Comparison of ENCODE assay signal across 1 cellular context in the genomic region with DNA sequence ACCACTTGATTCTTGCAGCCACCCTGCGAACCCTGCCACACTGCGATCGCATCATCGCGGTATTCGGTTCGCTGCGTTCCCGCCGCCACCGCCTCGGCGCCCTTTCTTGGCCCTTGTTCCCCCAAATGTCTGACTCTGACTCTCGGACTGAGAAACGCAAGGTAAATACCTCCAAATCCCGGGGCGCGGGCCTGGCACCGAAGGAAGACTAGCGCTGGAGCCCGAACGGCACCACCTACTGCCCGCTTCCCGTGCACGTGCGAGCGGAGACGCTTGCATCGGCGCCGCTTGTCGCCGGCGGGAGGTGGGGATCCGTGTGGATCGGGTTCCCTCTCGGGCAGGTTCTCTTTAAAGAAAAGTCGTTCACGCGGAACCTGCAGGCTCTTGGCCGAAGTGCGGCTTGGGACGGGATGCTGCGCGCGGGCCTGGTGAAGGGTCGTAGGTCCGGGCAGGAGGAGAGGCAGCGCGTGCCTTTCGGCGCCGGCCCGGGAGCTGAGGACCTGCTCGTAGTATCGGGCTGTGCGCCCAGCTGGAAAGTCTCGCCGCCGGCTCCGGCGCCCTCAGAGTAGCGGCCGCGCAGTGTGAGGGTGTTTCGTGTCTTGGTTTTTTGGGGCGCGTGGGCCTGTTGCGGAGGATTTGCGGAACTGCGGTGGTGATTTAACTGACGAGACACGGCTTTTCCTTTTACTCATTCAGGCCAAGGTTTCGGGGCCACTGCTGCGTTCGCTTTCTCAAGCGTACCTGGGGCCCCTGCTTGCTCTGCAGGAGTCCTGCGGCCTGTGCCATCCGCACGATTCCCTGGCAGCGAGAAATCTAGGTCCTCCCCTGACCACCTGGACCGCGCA.
A peak's percentile ranks its signal among the peaks of the same experiment; 100 is the strongest.
TF ChIP-seq lines count a peak whose summit lies in the region.

No MANE protein-coding gene starts in this region.

TF ChIP-seq in K562, 482 proteins besides CTCF, POLR2A, EP300 and RAD21 (continued from another document and continues in another):
- TF ChIP-seq SIN3A (IDR thresholded peaks at IDR 0.05; ENCODE audit: borderline replicate concordance in 2 of 2, control insufficient read depth in 1 of 2, low read depth in 2 of 2, low read length in 2 of 2), result 0 out of 4 replicates have a peak, but pooled peaks have one; percentile 25 to 29
- TF ChIP-seq, protein P1, sequence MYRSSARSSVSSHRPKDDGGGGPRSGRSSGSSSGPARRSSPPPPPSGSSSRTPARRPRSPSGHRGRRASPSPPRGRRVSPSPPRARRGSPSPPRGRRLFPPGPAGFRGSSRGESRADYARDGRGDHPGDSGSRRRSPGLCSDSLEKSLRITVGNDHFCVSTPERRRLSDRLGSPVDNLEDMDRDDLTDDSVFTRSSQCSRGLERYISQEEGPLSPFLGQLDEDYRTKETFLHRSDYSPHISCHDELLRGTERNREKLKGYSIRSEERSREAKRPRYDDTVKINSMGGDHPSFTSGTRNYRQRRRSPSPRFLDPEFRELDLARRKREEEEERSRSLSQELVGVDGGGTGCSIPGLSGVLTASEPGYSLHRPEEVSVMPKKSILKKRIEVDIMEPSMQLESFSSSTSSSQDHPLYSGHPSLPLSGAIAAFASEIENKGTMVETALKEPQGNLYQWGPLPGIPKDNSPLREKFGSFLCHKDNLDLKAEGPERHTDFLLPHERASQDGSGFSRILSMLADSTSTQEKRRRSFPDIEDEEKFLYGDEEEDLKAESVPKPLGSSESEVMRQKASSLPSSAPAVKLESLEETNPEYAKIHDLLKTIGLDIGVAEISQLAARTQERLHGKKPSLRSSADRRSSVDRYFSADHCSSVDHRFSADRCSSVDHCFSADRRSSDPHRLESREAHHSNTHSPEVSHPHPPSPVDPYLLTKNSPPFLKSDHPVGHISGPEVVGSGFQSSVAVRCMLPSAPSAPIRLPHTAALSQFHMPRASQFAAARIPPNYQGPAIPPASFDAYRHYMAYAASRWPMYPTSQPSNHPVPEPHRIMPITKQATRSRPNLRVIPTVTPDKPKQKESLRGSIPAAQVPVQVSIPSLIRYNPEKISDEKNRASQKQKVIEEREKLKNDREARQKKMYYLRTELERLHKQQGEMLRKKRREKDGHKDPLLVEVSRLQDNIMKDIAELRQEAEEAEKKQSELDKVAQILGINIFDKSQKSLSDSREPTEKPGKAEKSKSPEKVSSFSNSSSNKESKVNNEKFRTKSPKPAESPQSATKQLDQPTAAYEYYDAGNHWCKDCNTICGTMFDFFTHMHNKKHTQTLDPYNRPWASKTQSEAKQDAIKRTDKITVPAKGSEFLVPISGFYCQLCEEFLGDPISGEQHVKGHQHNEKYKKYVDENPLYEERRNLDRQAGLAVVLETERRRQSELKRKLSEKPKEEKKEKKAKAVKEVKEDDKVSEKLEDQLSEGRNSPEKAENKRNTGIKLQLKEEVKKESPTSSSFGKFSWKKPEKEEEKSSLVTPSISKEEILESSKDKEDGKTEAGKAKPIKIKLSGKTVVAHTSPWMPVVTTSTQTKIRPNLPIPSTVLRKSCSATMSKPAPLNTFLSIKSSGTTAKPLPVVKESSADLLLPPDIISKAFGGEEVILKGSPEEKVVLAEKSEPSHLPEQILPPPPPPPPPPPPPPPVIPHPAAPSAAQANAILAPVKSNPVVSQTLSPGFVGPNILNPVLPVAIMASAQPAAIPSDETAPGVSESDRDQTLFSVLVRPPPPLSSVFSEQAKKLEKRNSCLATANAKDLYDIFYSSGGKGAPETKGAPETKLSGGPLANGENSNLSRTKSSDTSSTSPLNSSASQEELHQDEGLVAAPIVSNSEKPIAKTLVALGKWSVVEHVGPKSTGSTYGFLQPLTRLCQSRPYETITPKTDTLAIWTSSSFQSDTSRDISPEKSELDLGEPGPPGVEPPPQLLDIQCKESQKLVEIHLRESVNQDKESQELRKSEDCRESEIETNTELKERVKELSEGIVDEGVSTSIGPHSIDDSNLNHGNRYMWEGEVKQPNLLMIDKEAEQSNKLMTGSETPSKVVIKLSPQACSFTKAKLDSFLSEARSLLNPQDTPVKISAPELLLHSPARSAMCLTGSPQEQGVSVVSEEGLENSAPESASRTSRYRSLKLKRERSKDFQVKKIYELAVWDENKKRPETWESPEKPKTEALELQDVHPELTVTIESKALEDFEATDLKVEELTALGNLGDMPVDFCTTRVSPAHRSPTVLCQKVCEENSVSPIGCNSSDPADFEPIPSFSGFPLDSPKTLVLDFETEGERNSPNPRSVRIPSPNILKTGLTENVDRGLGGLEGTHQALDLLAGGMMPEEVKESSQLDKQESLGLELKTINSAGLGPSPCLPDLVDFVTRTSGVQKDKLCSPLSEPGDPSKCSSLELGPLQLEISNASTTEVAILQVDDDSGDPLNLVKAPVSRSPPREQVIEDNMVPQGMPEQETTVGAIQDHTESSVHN (IDR thresholded peaks at IDR 0.05; ENCODE audit: borderline replicate concordance in 1 of 2, low read depth in 1 of 2), result no peak
- peak in 1 of 2 experiments; percentile 77; a peak in 1 of 4 replicates for TF ChIP-seq FOXA3 (CRISPR knock-in tag; conservative IDR thresholded peaks at IDR 0.05 in 1 of 2, IDR thresholded peaks at IDR 0.05 in 1 of 2)
- TF ChIP-seq ZNF263 (CRISPR knock-in tag; IDR thresholded peaks at IDR 0.05; ENCODE audit: borderline replicate concordance), result 0 out of 2 replicates have a peak, but pooled peaks have one; percentile 24
- TF ChIP-seq BRD9 (IDR thresholded peaks at IDR 0.05; ENCODE audit: low read depth, partially characterized antibody), result no peak
- TF ChIP-seq, protein P2, sequence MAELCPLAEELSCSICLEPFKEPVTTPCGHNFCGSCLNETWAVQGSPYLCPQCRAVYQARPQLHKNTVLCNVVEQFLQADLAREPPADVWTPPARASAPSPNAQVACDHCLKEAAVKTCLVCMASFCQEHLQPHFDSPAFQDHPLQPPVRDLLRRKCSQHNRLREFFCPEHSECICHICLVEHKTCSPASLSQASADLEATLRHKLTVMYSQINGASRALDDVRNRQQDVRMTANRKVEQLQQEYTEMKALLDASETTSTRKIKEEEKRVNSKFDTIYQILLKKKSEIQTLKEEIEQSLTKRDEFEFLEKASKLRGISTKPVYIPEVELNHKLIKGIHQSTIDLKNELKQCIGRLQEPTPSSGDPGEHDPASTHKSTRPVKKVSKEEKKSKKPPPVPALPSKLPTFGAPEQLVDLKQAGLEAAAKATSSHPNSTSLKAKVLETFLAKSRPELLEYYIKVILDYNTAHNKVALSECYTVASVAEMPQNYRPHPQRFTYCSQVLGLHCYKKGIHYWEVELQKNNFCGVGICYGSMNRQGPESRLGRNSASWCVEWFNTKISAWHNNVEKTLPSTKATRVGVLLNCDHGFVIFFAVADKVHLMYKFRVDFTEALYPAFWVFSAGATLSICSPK (IDR thresholded peaks at IDR 0.05; ENCODE audit: borderline replicate concordance), result no peak
- TF ChIP-seq RBBP5 (IDR thresholded peaks at IDR 0.05; ENCODE audit: borderline replicate concordance, insufficient read depth, low read length, poor library complexity, severe bottlenecking), result peak; percentile 82
- TF ChIP-seq, protein P3, sequence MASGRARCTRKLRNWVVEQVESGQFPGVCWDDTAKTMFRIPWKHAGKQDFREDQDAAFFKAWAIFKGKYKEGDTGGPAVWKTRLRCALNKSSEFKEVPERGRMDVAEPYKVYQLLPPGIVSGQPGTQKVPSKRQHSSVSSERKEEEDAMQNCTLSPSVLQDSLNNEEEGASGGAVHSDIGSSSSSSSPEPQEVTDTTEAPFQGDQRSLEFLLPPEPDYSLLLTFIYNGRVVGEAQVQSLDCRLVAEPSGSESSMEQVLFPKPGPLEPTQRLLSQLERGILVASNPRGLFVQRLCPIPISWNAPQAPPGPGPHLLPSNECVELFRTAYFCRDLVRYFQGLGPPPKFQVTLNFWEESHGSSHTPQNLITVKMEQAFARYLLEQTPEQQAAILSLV (tag; IDR thresholded peaks at IDR 0.05), result no peak
- TF ChIP-seq RBM15 (IDR thresholded peaks at IDR 0.05; ENCODE audit: insufficient read depth, low read length), result no peak
- no peak for TF ChIP-seq JUN (IDR thresholded peaks at IDR 0.05; ENCODE audit: borderline replicate concordance, low read depth, low read length)
- no peak for TF ChIP-seq JUN (CRISPR knock-in tag; IDR thresholded peaks at IDR 0.05; ENCODE audit: borderline replicate concordance)
- TF ChIP-seq HDGF (IDR thresholded peaks at IDR 0.05), result no peak
- no peak for TF ChIP-seq ZNF124 (CRISPR knock-in tag; IDR thresholded peaks at IDR 0.05)
- no peak for TF ChIP-seq LEF1 (IDR thresholded peaks at IDR 0.05)
- no peak for TF ChIP-seq ZBTB17 (CRISPR knock-in tag; IDR thresholded peaks at IDR 0.05)
- TF ChIP-seq RBFOX2 (IDR thresholded peaks at IDR 0.05; ENCODE audit: low read depth, low read length), result peak; percentile 72
- 0 out of 4 replicates have a peak, but pooled peaks of 1 of the 2 experiments have one; percentile 11 for TF ChIP-seq ETV6 (IDR thresholded peaks at IDR 0.05; ENCODE audit: borderline replicate concordance in 1 of 2, low read depth in 2 of 2, low read length in 1 of 2)
- TF ChIP-seq ETV6 (CRISPR knock-in tag; IDR thresholded peaks at IDR 0.05; ENCODE audit: borderline replicate concordance), result no peak
- TF ChIP-seq RFX5 (IDR thresholded peaks at IDR 0.05; ENCODE audit: low read depth, low read length), result no peak
- TF ChIP-seq SMARCB1 (IDR thresholded peaks at IDR 0.05; ENCODE audit: insufficient read length, low read depth), result no peak
- no peak for TF ChIP-seq GABPB1 (CRISPR knock-in tag; IDR thresholded peaks at IDR 0.05)
- no peak for TF ChIP-seq ZNF239 (CRISPR knock-in tag; IDR thresholded peaks at IDR 0.05)
- no peak for TF ChIP-seq HOXB6 (CRISPR knock-in tag; IDR thresholded peaks at IDR 0.05; ENCODE audit: borderline replicate concordance)
- TF ChIP-seq KHSRP (IDR thresholded peaks at IDR 0.05), result no peak
- TF ChIP-seq FOXP1 (CRISPR knock-in tag; IDR thresholded peaks at IDR 0.05), result no peak; the same call in 1 of the 2 replicates
- no peak for TF ChIP-seq ZNF717 (CRISPR knock-in tag; IDR thresholded peaks at IDR 0.05)
- TF ChIP-seq, protein P4, sequence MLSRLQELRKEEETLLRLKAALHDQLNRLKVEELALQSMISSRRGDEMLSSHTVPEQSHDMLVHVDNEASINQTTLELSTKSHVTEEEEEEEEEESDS (CRISPR knock-in tag; IDR thresholded peaks at IDR 0.05), result no peak
- TF ChIP-seq ZNF644 (tag; IDR thresholded peaks at IDR 0.05; ENCODE audit: low read depth), result no peak
- no peak for TF ChIP-seq ZNF23 (CRISPR knock-in tag; IDR thresholded peaks at IDR 0.05)
- no peak for TF ChIP-seq ZNF184 (CRISPR knock-in tag; IDR thresholded peaks at IDR 0.05)
- TF ChIP-seq TCF3 (CRISPR knock-in tag; IDR thresholded peaks at IDR 0.05), result no peak
- no peak for TF ChIP-seq ZBTB8A (IDR thresholded peaks at IDR 0.05; ENCODE audit: partially characterized antibody)
- no peak for TF ChIP-seq HEY1 (CRISPR knock-in tag; IDR thresholded peaks at IDR 0.05; ENCODE audit: borderline replicate concordance)
- TF ChIP-seq, protein P5, sequence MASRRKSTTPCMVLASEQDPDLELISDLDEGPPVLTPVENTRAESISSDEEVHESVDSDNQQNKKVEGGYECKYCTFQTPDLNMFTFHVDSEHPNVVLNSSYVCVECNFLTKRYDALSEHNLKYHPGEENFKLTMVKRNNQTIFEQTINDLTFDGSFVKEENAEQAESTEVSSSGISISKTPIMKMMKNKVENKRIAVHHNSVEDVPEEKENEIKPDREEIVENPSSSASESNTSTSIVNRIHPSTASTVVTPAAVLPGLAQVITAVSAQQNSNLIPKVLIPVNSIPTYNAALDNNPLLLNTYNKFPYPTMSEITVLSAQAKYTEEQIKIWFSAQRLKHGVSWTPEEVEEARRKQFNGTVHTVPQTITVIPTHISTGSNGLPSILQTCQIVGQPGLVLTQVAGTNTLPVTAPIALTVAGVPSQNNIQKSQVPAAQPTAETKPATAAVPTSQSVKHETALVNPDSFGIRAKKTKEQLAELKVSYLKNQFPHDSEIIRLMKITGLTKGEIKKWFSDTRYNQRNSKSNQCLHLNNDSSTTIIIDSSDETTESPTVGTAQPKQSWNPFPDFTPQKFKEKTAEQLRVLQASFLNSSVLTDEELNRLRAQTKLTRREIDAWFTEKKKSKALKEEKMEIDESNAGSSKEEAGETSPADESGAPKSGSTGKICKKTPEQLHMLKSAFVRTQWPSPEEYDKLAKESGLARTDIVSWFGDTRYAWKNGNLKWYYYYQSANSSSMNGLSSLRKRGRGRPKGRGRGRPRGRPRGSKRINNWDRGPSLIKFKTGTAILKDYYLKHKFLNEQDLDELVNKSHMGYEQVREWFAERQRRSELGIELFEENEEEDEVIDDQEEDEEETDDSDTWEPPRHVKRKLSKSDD (conservative IDR thresholded peaks at IDR 0.05; ENCODE audit: low read length), result no peak
- no peak; the same call in 1 of the 2 replicates for TF ChIP-seq ZNF79 (CRISPR knock-in tag; IDR thresholded peaks at IDR 0.05; ENCODE audit: low read depth)
- no peak for TF ChIP-seq MAFG (tag; conservative IDR thresholded peaks at IDR 0.05)
- peak in 1 of 2 experiments; percentile 12; a peak in 2 of 4 replicates for TF ChIP-seq NRF1 (conservative IDR thresholded peaks at IDR 0.05 in 1 of 2, IDR thresholded peaks at IDR 0.05 in 1 of 2)
- TF ChIP-seq RBM14 (IDR thresholded peaks at IDR 0.05; ENCODE audit: borderline replicate concordance, insufficient read depth, low read depth, low read length), result 0 out of 2 replicates have a peak, but pooled peaks have one; percentile 30
- TF ChIP-seq ZNF695 (CRISPR knock-in tag; IDR thresholded peaks at IDR 0.05), result no peak
- TF ChIP-seq CHD4 (IDR thresholded peaks at IDR 0.05; ENCODE audit: insufficient read depth, insufficient replicate concordance, low read depth, low read length, poor library complexity, severe bottlenecking), result no peak
- TF ChIP-seq KAT2B (IDR thresholded peaks at IDR 0.05; ENCODE audit: low read depth, low read length), result no peak
- TF ChIP-seq WHSC1 (IDR thresholded peaks at IDR 0.05; ENCODE audit: low read length), result no peak
- TF ChIP-seq HLTF (IDR thresholded peaks at IDR 0.05), result no peak
- no peak for TF ChIP-seq CTBP1 (IDR thresholded peaks at IDR 0.05; ENCODE audit: borderline replicate concordance)
- no peak for TF ChIP-seq ZFPM2 (CRISPR knock-in tag; IDR thresholded peaks at IDR 0.05)
- TF ChIP-seq, protein P6, sequence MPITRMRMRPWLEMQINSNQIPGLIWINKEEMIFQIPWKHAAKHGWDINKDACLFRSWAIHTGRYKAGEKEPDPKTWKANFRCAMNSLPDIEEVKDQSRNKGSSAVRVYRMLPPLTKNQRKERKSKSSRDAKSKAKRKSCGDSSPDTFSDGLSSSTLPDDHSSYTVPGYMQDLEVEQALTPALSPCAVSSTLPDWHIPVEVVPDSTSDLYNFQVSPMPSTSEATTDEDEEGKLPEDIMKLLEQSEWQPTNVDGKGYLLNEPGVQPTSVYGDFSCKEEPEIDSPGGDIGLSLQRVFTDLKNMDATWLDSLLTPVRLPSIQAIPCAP (CRISPR knock-in tag; IDR thresholded peaks at IDR 0.05; ENCODE audit: borderline replicate concordance), result no peak
